In the genomic region with DNA sequence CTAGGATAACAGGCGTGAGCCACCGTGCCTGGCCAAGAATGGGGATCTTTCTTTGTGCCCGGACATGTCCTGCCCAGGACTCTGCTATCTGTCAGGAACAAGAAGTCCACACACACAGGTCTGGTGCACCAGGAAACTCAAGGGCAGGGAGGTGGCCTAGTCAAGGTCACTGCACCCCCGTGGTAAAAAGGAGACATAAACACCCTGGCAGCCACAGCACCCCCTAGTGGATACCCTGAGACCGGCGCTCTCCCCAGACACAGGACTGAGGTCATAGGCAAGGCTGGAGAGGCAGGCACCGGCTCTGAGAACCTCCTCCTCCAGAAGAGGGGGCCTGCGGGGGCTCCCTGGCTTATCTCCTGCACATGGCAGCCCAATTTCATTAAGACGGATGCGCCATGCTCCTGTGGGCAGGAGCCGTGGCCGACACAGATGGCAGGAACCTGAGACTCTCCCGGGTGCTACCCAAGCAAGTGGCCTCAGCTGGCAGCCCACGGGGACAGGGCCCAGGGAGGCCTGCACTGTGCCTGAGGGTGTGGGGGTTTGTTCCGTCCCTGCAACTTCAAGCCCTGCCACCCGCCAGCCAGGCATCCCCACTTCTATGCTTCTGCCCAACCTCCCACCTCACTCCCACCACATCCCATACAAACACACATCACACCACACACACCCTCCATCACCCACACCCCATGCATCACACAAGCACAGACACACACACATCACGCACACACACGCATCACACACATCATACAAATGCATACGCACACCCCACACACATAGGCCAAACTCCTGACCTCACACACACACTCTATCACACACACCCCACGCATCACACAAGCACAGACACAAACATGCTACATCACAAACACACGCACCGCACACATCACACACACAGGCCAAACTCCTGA, we compare ENCODE assay signal across 8 cellular contexts. TPM values are rescaled to one million over a fixed set of nuclear protein-coding genes. Genes with fewer than 3 reads are reported as not detected.
A peak's percentile ranks its signal among the peaks of the same experiment; 100 is the strongest.
DNase-seq lines count a peak whose midpoint lies in the region; ATAC-seq and TF ChIP-seq lines count a peak whose summit lies in the region.

No MANE protein-coding gene starts in this region.

- peaks cover 15% of the 10 kb centered on the region for H3K4me1 ChIP-seq in Panc1 (ENCODE audit: control insufficient read depth, insufficient read depth, low read length)
- peaks cover 2 to 64% (median 37%) of the 10 kb centered on the region in 4 donors for H3K4me1 ChIP-seq in sigmoid colon

- H3K36me3 Mint-ChIP-seq in activated T-cell treated with anti-CD3 and anti-CD28 coated beads, Interleukin-2, amount 50 U/mL, for 72 hours (ENCODE audit: insufficient read depth in 2 of 2), result no peaks in the 10 kb centered on the region

- TF ChIP-seq CTCF in HFF-Myc (IDR thresholded peaks at IDR 0.05; ENCODE audit: low read depth, low read length, missing control alignments), result peak; percentile 80
- TF ChIP-seq CTCF in Panc1 (IDR thresholded peaks at IDR 0.05), result peak; percentile 95
- TF ChIP-seq CTCF in foreskin fibroblast (IDR thresholded peaks at IDR 0.05; ENCODE audit: low read depth, low read length), result peak; percentile 81
- peak in 3 of 4 experiments; percentile 26 to 46 (median 42) for TF ChIP-seq CTCF in sigmoid colon (IDR thresholded peaks at IDR 0.05)

- CTCF ChIA-PET in Panc1 (lab: Charles Lee), result interaction anchor here (0.7 kb wide), 1 partner anchor 131 kb away, joined by 3 read pairs; no protein-coding TSS in a partner anchor

- 75 to 76% methylated on average over 22 of the region's 22 CpGs for WGBS in sigmoid colon, 2 donors

- POLR2A ChIA-PET in Panc1 (lab: Charles Lee), result no interaction called here

- H3K36me3 ChIP-seq in Panc1 (ENCODE audit: control insufficient read depth, insufficient read depth, low read length) (no peaks in the 10 kb centered on the region), sigmoid colon (no peaks in the 10 kb centered on the region)

- H3K27me3 Mint-ChIP-seq in activated T-cell treated with anti-CD3 and anti-CD28 coated beads, Interleukin-2, amount 50 U/mL, for 72 hours (ENCODE audit: low read depth), result no peaks in the 10 kb centered on the region

- no peak overlapping the region for H3K4me3 Mint-ChIP-seq in activated T-cell treated with anti-CD3 and anti-CD28 coated beads, Interleukin-2, amount 50 U/mL, for 72 hours

- no peak for TF ChIP-seq POLR2A in sigmoid colon (IDR thresholded peaks at IDR 0.05)

- no peak for TF ChIP-seq EP300 in sigmoid colon (IDR thresholded peaks at IDR 0.05)

- H3K9me3 ChIP-seq in Panc1 (ENCODE audit: control insufficient read depth, insufficient read depth, low read depth, low read length), result no peaks in the 10 kb centered on the region
- H3K9me3 ChIP-seq in sigmoid colon, result no peaks in the 10 kb centered on the region

- no peak overlapping the region for H3K4me3 ChIP-seq in HFF-Myc (replicated peaks; ENCODE audit: low read depth, low read length)
- H3K4me3 ChIP-seq in Panc1 (ENCODE audit: low read depth in 2 of 2, low read length in 2 of 2), result no peak overlapping the region
- H3K4me3 ChIP-seq in foreskin fibroblast (ENCODE audit: low read depth in 1 of 2, low read length in 2 of 2), result no peak overlapping the region
- H3K4me3 ChIP-seq in sigmoid colon, result no peak overlapping the region

- H3K27ac ChIP-seq in Panc1 (ENCODE audit: low read length) (no peak overlapping the region), sigmoid colon (peak overlapping the region in 2 of 4 donors; percentile 49 to 76)

- in situ Hi-C loops in Panc1 (cut with HindIII; ENCODE audit: low pct_unique_long_range_greater_than_20kb, low sequenced_read_pairs), result no loop called here

- H3K27me3 ChIP-seq in Panc1 (ENCODE audit: control insufficient read depth, insufficient read depth, low read length), result no peaks in the 10 kb centered on the region
- no peaks in the 10 kb centered on the region for H3K27me3 ChIP-seq in sigmoid colon

- ATAC-seq in Panc1, result peak; percentile 75
- peak; percentile 75 to 76 for ATAC-seq in activated T-cell treated with anti-CD3 and anti-CD28 coated beads, Interleukin-2, amount 50 U/mL, for 72 hours (replicated peaks in 1 of 2)
- no peak for ATAC-seq in GM18868 (IDR thresholded peaks at IDR 0.05; ENCODE audit: unreplicated experiment)

- no TSS peak for BruUV-seq in Panc1 (replicated peaks; lab: Mats Ljungman, UMichigan)

- peak; percentile 75 for DNase-seq in CD1c-positive myeloid dendritic cell (ENCODE audit: extremely low spot score)
- DNase-seq in HFF-Myc (ENCODE audit: extremely low read depth, low read depth), result no peak
- DNase-seq in Panc1 (ENCODE audit: low read depth, low spot score), result no peak
- DNase-seq in activated T-cell treated with anti-CD3 and anti-CD28 coated beads, Interleukin-2, amount 50 U/mL, for 72 hours, result peak; percentile 68 to 76
- DNase-seq in foreskin fibroblast, result peak in 1 of 2 donors; percentile 65
- DNase-seq in sigmoid colon, result no peak
- no peak for DNase-seq in SHP77 treated with DMSO at 0.1 percent for 48 hours (lab: John Stamatoyannopoulos, UW)

- peaks cover 16% of the 10 kb centered on the region for H3K4me1 Mint-ChIP-seq in activated T-cell treated with anti-CD3 and anti-CD28 coated beads, Interleukin-2, amount 50 U/mL, for 72 hours (ENCODE audit: low read depth)

- no peaks in the 10 kb centered on the region for H3K9me3 Mint-ChIP-seq in activated T-cell treated with anti-CD3 and anti-CD28 coated beads, Interleukin-2, amount 50 U/mL, for 72 hours

- intact Hi-C loops in Panc1 (cut with micrococcal nuclease; ENCODE audit: unreplicated experiment), result loop anchor here (2.0 kb wide), 1 partner anchor 105 kb away; no protein-coding TSS in a partner anchor
- intact Hi-C loops in sigmoid colon (cut with DNase I), result no loop called here

- no peak overlapping the region for H3K27ac Mint-ChIP-seq in activated T-cell treated with anti-CD3 and anti-CD28 coated beads, Interleukin-2, amount 50 U/mL, for 72 hours

RNA-seq across cellular contexts. Expression of gene MACROD1, which starts 19.6 kb away (rescaled TPM):
- total RNA-seq in Panc1 (2021; ENCODE audit: unreplicated experiment), result 16.8 TPM
- polyA plus RNA-seq in Panc1 (2012; ENCODE audit: insufficient read length), result 40.6 TPM
- 10 to 100 TPM; 17.4 to 18.4 TPM for total RNA-seq in activated T-cell treated with anti-CD3 and anti-CD28 coated beads, Interleukin-2, amount 50 U/mL, for 72 hours
- total RNA-seq in sigmoid colon, result 10 to 100 TPM; 23.3 to 33.9 (median 25.8) TPM
- 10 to 100 TPM; 14.2 to 16.8 (median 14.8) TPM for polyA plus RNA-seq in sigmoid colon

RNA-seq across cellular contexts. Expression of gene STIP1, which starts 39.7 kb away (rescaled TPM):
- total RNA-seq in Panc1 (2021; ENCODE audit: unreplicated experiment) (344 TPM), sigmoid colon (10 to 100 TPM; 58.2 to 90.3 (median 81.0) TPM)
- 434 TPM for polyA plus RNA-seq in Panc1 (2012; ENCODE audit: insufficient read length)
- 100 to 1,000 TPM; 246 to 256 TPM for total RNA-seq in activated T-cell treated with anti-CD3 and anti-CD28 coated beads, Interleukin-2, amount 50 U/mL, for 72 hours
- 10 to 100 TPM; 38.4 to 84.3 (median 50.2) TPM for polyA plus RNA-seq in sigmoid colon

Comparison
In these comparisons a context has a peak if more than half of its experiments do, and no peak if none do; other contexts are left out.
1. DNase-seq: peak in CD1c-positive myeloid dendritic cell (single experiment) and activated T-cell treated with anti-CD3 and anti-CD28 coated beads, Interleukin-2, amount 50 U/mL, for 72 hours (2 of 2); none in HFF-Myc (single experiment), Panc1 (single experiment), sigmoid colon (single experiment) and SHP77 treated with DMSO at 0.1 percent for 48 hours (single experiment).
2. CTCF ChIP-seq: peak in every context shown above with its lines; median percentile 95 in Panc1; 81 in foreskin fibroblast; 80 in HFF-Myc; 42 in sigmoid colon.